Comparison of ENCODE assay signal across 2 cellular contexts in the genomic region with DNA sequence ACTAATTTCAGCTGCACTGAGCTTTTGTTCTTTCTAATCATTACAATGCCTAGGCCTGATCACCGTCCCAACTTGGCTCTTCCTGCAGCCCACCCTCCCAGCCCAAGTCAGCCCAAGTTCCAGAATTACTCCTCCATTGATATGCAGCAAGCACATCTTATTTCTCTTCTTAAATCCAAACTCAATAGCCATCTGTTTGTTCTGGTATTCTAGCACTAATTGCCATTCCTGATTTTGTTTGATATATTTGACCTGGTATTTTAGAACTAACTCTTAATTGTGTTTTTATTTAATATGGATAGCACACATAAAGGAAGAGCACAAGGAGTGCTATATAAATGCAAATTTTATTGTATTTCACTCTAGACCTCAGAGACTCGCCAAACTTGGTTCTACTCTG.
TF ChIP-seq lines count a peak whose summit lies in the region.

No MANE protein-coding gene starts in this region.

TF ChIP-seq in GM23338, 12 proteins besides CTCF, POLR2A, EP300 and RAD21 (continues in another document):
- TF ChIP-seq, protein P1, sequence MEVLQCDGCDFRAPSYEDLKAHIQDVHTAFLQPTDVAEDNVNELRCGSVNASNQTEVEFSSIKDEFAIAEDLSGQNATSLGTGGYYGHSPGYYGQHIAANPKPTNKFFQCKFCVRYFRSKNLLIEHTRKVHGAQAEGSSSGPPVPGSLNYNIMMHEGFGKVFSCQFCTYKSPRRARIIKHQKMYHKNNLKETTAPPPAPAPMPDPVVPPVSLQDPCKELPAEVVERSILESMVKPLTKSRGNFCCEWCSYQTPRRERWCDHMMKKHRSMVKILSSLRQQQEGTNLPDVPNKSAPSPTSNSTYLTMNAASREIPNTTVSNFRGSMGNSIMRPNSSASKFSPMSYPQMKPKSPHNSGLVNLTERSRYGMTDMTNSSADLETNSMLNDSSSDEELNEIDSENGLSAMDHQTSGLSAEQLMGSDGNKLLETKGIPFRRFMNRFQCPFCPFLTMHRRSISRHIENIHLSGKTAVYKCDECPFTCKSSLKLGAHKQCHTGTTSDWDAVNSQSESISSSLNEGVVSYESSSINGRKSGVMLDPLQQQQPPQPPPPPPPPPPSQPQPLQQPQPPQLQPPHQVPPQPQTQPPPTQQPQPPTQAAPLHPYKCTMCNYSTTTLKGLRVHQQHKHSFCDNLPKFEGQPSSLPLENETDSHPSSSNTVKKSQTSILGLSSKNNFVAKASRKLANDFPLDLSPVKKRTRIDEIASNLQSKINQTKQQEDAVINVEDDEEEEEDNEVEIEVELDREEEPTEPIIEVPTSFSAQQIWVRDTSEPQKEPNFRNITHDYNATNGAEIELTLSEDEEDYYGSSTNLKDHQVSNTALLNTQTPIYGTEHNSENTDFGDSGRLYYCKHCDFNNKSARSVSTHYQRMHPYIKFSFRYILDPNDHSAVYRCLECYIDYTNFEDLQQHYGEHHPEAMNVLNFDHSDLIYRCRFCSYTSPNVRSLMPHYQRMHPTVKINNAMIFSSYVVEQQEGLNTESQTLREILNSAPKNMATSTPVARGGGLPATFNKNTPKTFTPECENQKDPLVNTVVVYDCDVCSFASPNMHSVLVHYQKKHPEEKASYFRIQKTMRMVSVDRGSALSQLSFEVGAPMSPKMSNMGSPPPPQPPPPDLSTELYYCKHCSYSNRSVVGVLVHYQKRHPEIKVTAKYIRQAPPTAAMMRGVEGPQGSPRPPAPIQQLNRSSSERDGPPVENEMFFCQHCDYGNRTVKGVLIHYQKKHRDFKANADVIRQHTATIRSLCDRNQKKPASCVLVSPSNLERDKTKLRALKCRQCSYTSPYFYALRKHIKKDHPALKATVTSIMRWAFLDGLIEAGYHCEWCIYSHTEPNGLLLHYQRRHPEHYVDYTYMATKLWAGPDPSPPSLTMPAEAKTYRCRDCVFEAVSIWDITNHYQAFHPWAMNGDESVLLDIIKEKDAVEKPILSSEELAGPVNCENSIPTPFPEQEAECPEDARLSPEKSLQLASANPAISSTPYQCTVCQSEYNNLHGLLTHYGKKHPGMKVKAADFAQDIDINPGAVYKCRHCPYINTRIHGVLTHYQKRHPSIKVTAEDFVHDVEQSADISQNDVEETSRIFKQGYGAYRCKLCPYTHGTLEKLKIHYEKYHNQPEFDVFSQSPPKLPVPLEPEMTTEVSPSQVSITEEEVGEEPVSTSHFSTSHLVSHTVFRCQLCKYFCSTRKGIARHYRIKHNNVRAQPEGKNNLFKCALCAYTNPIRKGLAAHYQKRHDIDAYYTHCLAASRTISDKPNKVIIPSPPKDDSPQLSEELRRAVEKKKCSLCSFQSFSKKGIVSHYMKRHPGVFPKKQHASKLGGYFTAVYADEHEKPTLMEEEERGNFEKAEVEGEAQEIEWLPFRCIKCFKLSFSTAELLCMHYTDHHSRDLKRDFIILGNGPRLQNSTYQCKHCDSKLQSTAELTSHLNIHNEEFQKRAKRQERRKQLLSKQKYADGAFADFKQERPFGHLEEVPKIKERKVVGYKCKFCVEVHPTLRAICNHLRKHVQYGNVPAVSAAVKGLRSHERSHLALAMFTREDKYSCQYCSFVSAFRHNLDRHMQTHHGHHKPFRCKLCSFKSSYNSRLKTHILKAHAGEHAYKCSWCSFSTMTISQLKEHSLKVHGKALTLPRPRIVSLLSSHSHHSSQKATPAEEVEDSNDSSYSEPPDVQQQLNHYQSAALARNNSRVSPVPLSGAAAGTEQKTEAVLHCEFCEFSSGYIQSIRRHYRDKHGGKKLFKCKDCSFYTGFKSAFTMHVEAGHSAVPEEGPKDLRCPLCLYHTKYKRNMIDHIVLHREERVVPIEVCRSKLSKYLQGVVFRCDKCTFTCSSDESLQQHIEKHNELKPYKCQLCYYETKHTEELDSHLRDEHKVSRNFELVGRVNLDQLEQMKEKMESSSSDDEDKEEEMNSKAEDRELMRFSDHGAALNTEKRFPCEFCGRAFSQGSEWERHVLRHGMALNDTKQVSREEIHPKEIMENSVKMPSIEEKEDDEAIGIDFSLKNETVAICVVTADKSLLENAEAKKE (CRISPR knock-in tag; IDR thresholded peaks at IDR 0.05): no peak
- TF ChIP-seq STAT1 (IDR thresholded peaks at IDR 0.05; ENCODE audit: unreplicated experiment): no peak
- no peak for TF ChIP-seq EZH2phosphoT487 (IDR thresholded peaks at IDR 0.05; ENCODE audit: unreplicated experiment)
- no peak for TF ChIP-seq CREB1 (CRISPR knock-in tag; IDR thresholded peaks at IDR 0.05; ENCODE audit: low read depth)
- no peak for TF ChIP-seq EZH2 (IDR thresholded peaks at IDR 0.05; ENCODE audit: low read depth, unreplicated experiment)
- TF ChIP-seq, protein P2, sequence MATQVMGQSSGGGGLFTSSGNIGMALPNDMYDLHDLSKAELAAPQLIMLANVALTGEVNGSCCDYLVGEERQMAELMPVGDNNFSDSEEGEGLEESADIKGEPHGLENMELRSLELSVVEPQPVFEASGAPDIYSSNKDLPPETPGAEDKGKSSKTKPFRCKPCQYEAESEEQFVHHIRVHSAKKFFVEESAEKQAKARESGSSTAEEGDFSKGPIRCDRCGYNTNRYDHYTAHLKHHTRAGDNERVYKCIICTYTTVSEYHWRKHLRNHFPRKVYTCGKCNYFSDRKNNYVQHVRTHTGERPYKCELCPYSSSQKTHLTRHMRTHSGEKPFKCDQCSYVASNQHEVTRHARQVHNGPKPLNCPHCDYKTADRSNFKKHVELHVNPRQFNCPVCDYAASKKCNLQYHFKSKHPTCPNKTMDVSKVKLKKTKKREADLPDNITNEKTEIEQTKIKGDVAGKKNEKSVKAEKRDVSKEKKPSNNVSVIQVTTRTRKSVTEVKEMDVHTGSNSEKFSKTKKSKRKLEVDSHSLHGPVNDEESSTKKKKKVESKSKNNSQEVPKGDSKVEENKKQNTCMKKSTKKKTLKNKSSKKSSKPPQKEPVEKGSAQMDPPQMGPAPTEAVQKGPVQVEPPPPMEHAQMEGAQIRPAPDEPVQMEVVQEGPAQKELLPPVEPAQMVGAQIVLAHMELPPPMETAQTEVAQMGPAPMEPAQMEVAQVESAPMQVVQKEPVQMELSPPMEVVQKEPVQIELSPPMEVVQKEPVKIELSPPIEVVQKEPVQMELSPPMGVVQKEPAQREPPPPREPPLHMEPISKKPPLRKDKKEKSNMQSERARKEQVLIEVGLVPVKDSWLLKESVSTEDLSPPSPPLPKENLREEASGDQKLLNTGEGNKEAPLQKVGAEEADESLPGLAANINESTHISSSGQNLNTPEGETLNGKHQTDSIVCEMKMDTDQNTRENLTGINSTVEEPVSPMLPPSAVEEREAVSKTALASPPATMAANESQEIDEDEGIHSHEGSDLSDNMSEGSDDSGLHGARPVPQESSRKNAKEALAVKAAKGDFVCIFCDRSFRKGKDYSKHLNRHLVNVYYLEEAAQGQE (IDR thresholded peaks at IDR 0.05; ENCODE audit: unreplicated experiment): no peak
- TF ChIP-seq ZNF331 (CRISPR knock-in tag; IDR thresholded peaks at IDR 0.05; ENCODE audit: low read depth): no peak
- TF ChIP-seq POLR2AphosphoS5 (IDR thresholded peaks at IDR 0.05; ENCODE audit: low read depth): no peak
- TF ChIP-seq, protein P3, sequence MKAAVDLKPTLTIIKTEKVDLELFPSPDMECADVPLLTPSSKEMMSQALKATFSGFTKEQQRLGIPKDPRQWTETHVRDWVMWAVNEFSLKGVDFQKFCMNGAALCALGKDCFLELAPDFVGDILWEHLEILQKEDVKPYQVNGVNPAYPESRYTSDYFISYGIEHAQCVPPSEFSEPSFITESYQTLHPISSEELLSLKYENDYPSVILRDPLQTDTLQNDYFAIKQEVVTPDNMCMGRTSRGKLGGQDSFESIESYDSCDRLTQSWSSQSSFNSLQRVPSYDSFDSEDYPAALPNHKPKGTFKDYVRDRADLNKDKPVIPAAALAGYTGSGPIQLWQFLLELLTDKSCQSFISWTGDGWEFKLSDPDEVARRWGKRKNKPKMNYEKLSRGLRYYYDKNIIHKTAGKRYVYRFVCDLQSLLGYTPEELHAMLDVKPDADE (IDR thresholded peaks at IDR 0.05): no peak
- no peak for TF ChIP-seq NANOG (IDR thresholded peaks at IDR 0.05; ENCODE audit: borderline replicate concordance)

TF ChIP-seq in H1, 55 proteins besides CTCF, POLR2A, EP300 and RAD21:
- TF ChIP-seq, protein P4, sequence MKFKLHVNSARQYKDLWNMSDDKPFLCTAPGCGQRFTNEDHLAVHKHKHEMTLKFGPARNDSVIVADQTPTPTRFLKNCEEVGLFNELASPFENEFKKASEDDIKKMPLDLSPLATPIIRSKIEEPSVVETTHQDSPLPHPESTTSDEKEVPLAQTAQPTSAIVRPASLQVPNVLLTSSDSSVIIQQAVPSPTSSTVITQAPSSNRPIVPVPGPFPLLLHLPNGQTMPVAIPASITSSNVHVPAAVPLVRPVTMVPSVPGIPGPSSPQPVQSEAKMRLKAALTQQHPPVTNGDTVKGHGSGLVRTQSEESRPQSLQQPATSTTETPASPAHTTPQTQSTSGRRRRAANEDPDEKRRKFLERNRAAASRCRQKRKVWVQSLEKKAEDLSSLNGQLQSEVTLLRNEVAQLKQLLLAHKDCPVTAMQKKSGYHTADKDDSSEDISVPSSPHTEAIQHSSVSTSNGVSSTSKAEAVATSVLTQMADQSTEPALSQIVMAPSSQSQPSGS (IDR thresholded peaks at IDR 0.05; ENCODE audit: low read length): no peak
- TF ChIP-seq FOSL1 (IDR thresholded peaks at IDR 0.05; ENCODE audit: insufficient read depth, low read depth, low read length): no peak
- TF ChIP-seq SIRT6 (IDR thresholded peaks at IDR 0.05; ENCODE audit: low read length): no peak
- no peak for TF ChIP-seq CBX8 (IDR thresholded peaks at IDR 0.05; ENCODE audit: borderline replicate concordance, low read depth, low read length)
- TF ChIP-seq GTF2F1 (IDR thresholded peaks at IDR 0.05; ENCODE audit: borderline replicate concordance, low read depth, low read length): no peak
- no peak for TF ChIP-seq BACH1 (IDR thresholded peaks at IDR 0.05; ENCODE audit: low read length)
- TF ChIP-seq PHF8 (conservative IDR thresholded peaks at IDR 0.05; ENCODE audit: low read depth, low read length): no peak
- TF ChIP-seq RFX5 (IDR thresholded peaks at IDR 0.05; ENCODE audit: borderline replicate concordance, low read depth, low read length): no peak
- no peak for TF ChIP-seq KDM1A (IDR thresholded peaks at IDR 0.05; ENCODE audit: borderline replicate concordance, low read length)
